Comparison of ENCODE assay signal across 16 cellular contexts in genomic region chr17:65167581-65167980, GRCh38. TPM values are rescaled to one million over a fixed set of nuclear protein-coding genes. Genes with fewer than 3 reads are reported as not detected.
DNase-seq lines count a peak whose midpoint lies in the region; ATAC-seq, FAIRE-seq and TF ChIP-seq lines count a peak whose summit lies in the region.
"Had no signal": no experiment of that assay in that cellular context is flagged by ENCODE, and none has a peak within 500 bp of the region (broad histone marks: within the 10 kb centered on the region; RNA-seq: fewer than 3 reads in every experiment).

No MANE protein-coding gene starts in this region.

- BruUV-seq in IMR-90 (replicated peaks; lab: Mats Ljungman, UMichigan) = no TSS peak
- BruUV-seq in K562 (replicated peaks; lab: Mats Ljungman, UMichigan) = no TSS peak
- BruUV-seq in Caco-2 (replicated peaks; lab: Mats Ljungman, UMichigan) = no TSS peak

- H4K91ac ChIP-seq in IMR-90 (ENCODE audit: insufficient read depth, low read depth, low read length) = no peak overlapping the region

- H2BK5ac ChIP-seq in IMR-90 (ENCODE audit: low read depth, low read length, poor library complexity, severe bottlenecking) = no peak overlapping the region

- POLR2A ChIA-PET in IMR-90 (lab: Charles Lee; ENCODE audit: unreplicated experiment) (no interaction called here), K562 (lab: Yijun Ruan, JAX) (no interaction called here), Caco-2 (lab: Charles Lee) (no interaction called here)

- H3K9ac ChIP-seq in IMR-90 (ENCODE audit: low read depth, low read length) (no peak overlapping the region), K562 (ENCODE audit: insufficient read depth in 1 of 2, low read depth in 2 of 2, low read length in 2 of 2) (no peak overlapping the region)

- no peaks in the 10 kb centered on the region for H3K79me1 ChIP-seq in IMR-90 (ENCODE audit: low read depth in 1 of 2, low read length in 2 of 2)

- H2AK5ac ChIP-seq in IMR-90 (ENCODE audit: low read depth, low read length) = peak overlapping the region; percentile 13; the same call in 1 of the 2 replicates

- dilution Hi-C loops in IMR-90 (cut with HindIII; ENCODE audit: low sequenced_read_pairs, unreplicated experiment) = no loop called here

- no peaks in the 10 kb centered on the region for H3K4me1 Mint-ChIP-seq in Caco-2 (ENCODE audit: low read depth, unreplicated experiment)
- H3K4me1 Mint-ChIP-seq in activated naive CD8-positive, alpha-beta T cell treated with anti-CD3 and anti-CD28 coated beads for 36 hours = peaks cover 9% of the 10 kb centered on the region

- H3K79me2 ChIP-seq in K562 (ENCODE audit: control insufficient read depth, insufficient read depth, low read length) = no peaks in the 10 kb centered on the region

- H2BK120ac ChIP-seq in IMR-90 (ENCODE audit: low read depth, low read length) = no peak overlapping the region

- H3K9me1 ChIP-seq in IMR-90 (ENCODE audit: insufficient read depth, low read length) (peaks cover 30% of the 10 kb centered on the region), K562 (ENCODE audit: control insufficient read depth, insufficient read depth, low read length) (no peaks in the 10 kb centered on the region)

- H3K14ac ChIP-seq in IMR-90 (replicated peaks; ENCODE audit: low read depth, low read length) = no peak overlapping the region

- no peak overlapping the region for H2AK9ac ChIP-seq in IMR-90 (replicated peaks; ENCODE audit: low read depth, low read length, poor library complexity)

- TF ChIP-seq RAD21 in IMR-90 (IDR thresholded peaks at IDR 0.05; ENCODE audit: low read length) = no peak
- no peak for TF ChIP-seq RAD21 in K562 (CRISPR knock-in tag; conservative IDR thresholded peaks at IDR 0.05 in 1 of 2, IDR thresholded peaks at IDR 0.05 in 1 of 2)

- H3K4me1 ChIP-seq in IMR-90 (ENCODE audit: control insufficient read depth, insufficient read depth, low read length) = peaks cover 17% of the 10 kb centered on the region
- peaks cover 27 to 31% of the 10 kb centered on the region in 2 experiments for H3K4me1 ChIP-seq in K562 (replicated peaks in 1 of 2; ENCODE audit: control insufficient read depth in 2 of 2, insufficient read depth in 2 of 2, low read length in 2 of 2)
- H3K4me1 ChIP-seq in Caco-2 = no peaks in the 10 kb centered on the region

- no peak overlapping the region for H4K5ac ChIP-seq in IMR-90 (ENCODE audit: low read depth, low read length)

- TF ChIP-seq EP300 in K562 (IDR thresholded peaks at IDR 0.05; ENCODE audit: low read length) = no peak

- no peak overlapping the region for H3K4me3 Mint-ChIP-seq in Caco-2 (ENCODE audit: unreplicated experiment)
- H3K4me3 Mint-ChIP-seq in activated naive CD8-positive, alpha-beta T cell treated with anti-CD3 and anti-CD28 coated beads for 36 hours = no peak overlapping the region
- H3K4me3 Mint-ChIP-seq: CD4-positive, alpha-beta memory T cell had no signal

- H3K27me3 ChIP-seq in IMR-90 (ENCODE audit: control insufficient read depth, insufficient read depth, low read length) (no peaks in the 10 kb centered on the region), K562 (ENCODE audit: control insufficient read depth in 2 of 2, insufficient read depth in 2 of 2, low read length in 2 of 2) (no peaks in the 10 kb centered on the region), Caco-2 (replicated peaks; ENCODE audit: control insufficient read depth, insufficient read depth, low read length) (no peaks in the 10 kb centered on the region)

- TF ChIP-seq POLR2A in IMR-90 (IDR thresholded peaks at IDR 0.05; ENCODE audit: low read depth, low read length) (no peak), K562 (conservative IDR thresholded peaks at IDR 0.05) (no peak)

- H3K27ac ChIP-seq in IMR-90 (ENCODE audit: insufficient read depth, low read length) (no peak overlapping the region), K562 (ENCODE audit: extremely low read depth, low read depth, low read length) (no peak overlapping the region)

- H3K9me3 ChIP-seq in IMR-90 (ENCODE audit: control insufficient read depth, insufficient read depth, low read length) = no peaks in the 10 kb centered on the region
- H3K9me3 ChIP-seq in K562 (replicated peaks; ENCODE audit: control insufficient read depth, insufficient read depth, low read depth, low read length) = no peaks in the 10 kb centered on the region
- H3K9me3 ChIP-seq in Caco-2 = no peaks in the 10 kb centered on the region

- TF ChIP-seq CTCF in IMR-90 (conservative IDR thresholded peaks at IDR 0.05; ENCODE audit: low read depth, low read length) (no peak), K562 (IDR thresholded peaks at IDR 0.05 in 2 of 3, conservative IDR thresholded peaks at IDR 0.05 in 1 of 3; ENCODE audit: insufficient read depth in 2 of 3, low read depth in 1 of 3, low read length in 3 of 3) (no peak), Caco-2 (IDR thresholded peaks at IDR 0.05; ENCODE audit: insufficient read depth in 1 of 2, low read depth in 1 of 2, low read length in 1 of 2, severe bottlenecking in 1 of 2, unreplicated experiment in 1 of 2) (no peak)

- ATAC-seq in IMR-90 (ENCODE audit: low read depth) (no peak), K562 (no peak)

- in situ Hi-C loops in IMR-90 (cut with MboI; ENCODE audit: low sequenced_read_pairs) (no loop called here), K562 (cut with MboI) (no loop called here)

- H2AFZ ChIP-seq in IMR-90 (replicated peaks; ENCODE audit: low read length, poor library complexity) (no peak overlapping the region), K562 (ENCODE audit: low read depth, low read length) (no peak overlapping the region)

- 64% methylated on average over 2 of the region's 9 CpGs; no CpG with 5 or more reads in 1 of the 2 experiments for WGBS in IMR-90 (ENCODE audit: extremely low coverage in 2 of 2, insufficient read length in 1 of 2), 2 experiments
- WGBS in K562 (ENCODE audit: insufficient coverage, low coverage, missing lambda C conversion rate) = 57% methylated on average over 8 of the region's 9 CpGs

- H2BK15ac ChIP-seq in IMR-90 (ENCODE audit: low read depth, low read length) = no peak overlapping the region

- no peak overlapping the region for H3K4ac ChIP-seq in IMR-90 (ENCODE audit: low read depth, low read length)

- no peak overlapping the region for H3K56ac ChIP-seq in IMR-90 (ENCODE audit: extremely low read depth, insufficient read depth, low read length)

- H4K8ac ChIP-seq in IMR-90 (ENCODE audit: low read depth in 2 of 2, low read length in 2 of 2) = no peak overlapping the region

- H3K27ac Mint-ChIP-seq in Caco-2 (ENCODE audit: unreplicated experiment) = no peak overlapping the region
- H3K27ac Mint-ChIP-seq in activated naive CD8-positive, alpha-beta T cell treated with anti-CD3 and anti-CD28 coated beads for 36 hours = no peak overlapping the region

- no peak overlapping the region for H3K23ac ChIP-seq in IMR-90 (ENCODE audit: low read depth, low read length)

- no peaks in the 10 kb centered on the region for H3K27me3 Mint-ChIP-seq in Caco-2 (ENCODE audit: insufficient read depth, unreplicated experiment)
- no peaks in the 10 kb centered on the region for H3K27me3 Mint-ChIP-seq in activated naive CD8-positive, alpha-beta T cell treated with anti-CD3 and anti-CD28 coated beads for 36 hours

- DNase-seq in IMR-90 = no peak
- DNase-seq in K562 (ENCODE audit: extremely low read depth in 1 of 4, low spot score in 3 of 4) = no peak
- peak; percentile 88 for DNase-seq in left kidney (ENCODE audit: low read depth, low spot score)
- no peak for DNase-seq in Caco-2
- DNase-seq in activated naive CD8-positive, alpha-beta T cell treated with anti-CD3 and anti-CD28 coated beads for 36 hours = no peak
- no peak for DNase-seq in kidney glomerular epithelial cell (lab: John Stamatoyannopoulos, UW)
- DNase-seq: C1 segment of cervical spinal cord; CD4-positive, alpha-beta memory T cell; COR-L47; DMS153; DND-41; GOT3; H7; HCEC 1CT had no signal

- H3K4me3 ChIP-seq in IMR-90 (ENCODE audit: insufficient read depth, low read depth, low read length) (no peak overlapping the region), K562 (no peak overlapping the region), Caco-2 (ENCODE audit: low read depth, low read length) (no peak overlapping the region)

- no peaks in the 10 kb centered on the region for H3K36me3 Mint-ChIP-seq in Caco-2 (ENCODE audit: insufficient read depth, unreplicated experiment)
- no peaks in the 10 kb centered on the region for H3K36me3 Mint-ChIP-seq in activated naive CD8-positive, alpha-beta T cell treated with anti-CD3 and anti-CD28 coated beads for 36 hours
- H3K36me3 Mint-ChIP-seq: CD4-positive, alpha-beta memory T cell had no signal

- H3K9me3 Mint-ChIP-seq in Caco-2 (ENCODE audit: unreplicated experiment) = no peaks in the 10 kb centered on the region
- no peaks in the 10 kb centered on the region for H3K9me3 Mint-ChIP-seq in activated naive CD8-positive, alpha-beta T cell treated with anti-CD3 and anti-CD28 coated beads for 36 hours

- CTCF ChIA-PET in IMR-90 (lab: Yijun Ruan, JAX) = no interaction called here
- CTCF ChIA-PET in K562 (lab: Yijun Ruan, JAX; ENCODE audit: low intra/inter-chr PET ratio) = no interaction called here
- CTCF ChIA-PET in Caco-2 (lab: Charles Lee) = no interaction called here

- no peak overlapping the region for H3K18ac ChIP-seq in IMR-90 (ENCODE audit: low read depth, low read length)

- no peak overlapping the region for H2BK20ac ChIP-seq in IMR-90 (ENCODE audit: low read depth, low read length)

- no peaks in the 10 kb centered on the region for H4K20me1 ChIP-seq in IMR-90 (ENCODE audit: insufficient read depth, low read length)
- no peaks in the 10 kb centered on the region for H4K20me1 ChIP-seq in K562 (replicated peaks; ENCODE audit: control insufficient read depth, insufficient read depth, low read length)

- no peak for FAIRE-seq in K562 (lab: Jason Lieb, UNC)
- FAIRE-seq: G401.6, GM12892 had no signal

- H3K4me2 ChIP-seq in IMR-90 (ENCODE audit: low read depth, low read length) = no peak overlapping the region
- no peak overlapping the region for H3K4me2 ChIP-seq in K562 (ENCODE audit: insufficient read depth, low read length)

- H3K36me3 ChIP-seq in IMR-90 (ENCODE audit: control insufficient read depth, insufficient read depth, low read length) (no peaks in the 10 kb centered on the region), K562 (ENCODE audit: control insufficient read depth, insufficient read depth, low read length) (no peaks in the 10 kb centered on the region), Caco-2 (ENCODE audit: control insufficient read depth, insufficient read depth, low read length) (no peaks in the 10 kb centered on the region)

- intact Hi-C loops in IMR-90 (cut with micrococcal nuclease) (no loop called here), K562 (cut with micrococcal nuclease) (no loop called here), Caco-2 (cut with micrococcal nuclease; ENCODE audit: unreplicated experiment) (no loop called here)

RNA-seq across cellular contexts. Expression of gene RGS9, which starts 30.4 kb away (rescaled TPM):
- total RNA-seq in IMR-90 (2012; rRNA removed) (0.90 and 1.4 TPM in 2 replicates), K562 (2014; rRNA removed) (0.18 and 0.69 TPM in 2 replicates), K562 (2014; rRNA removed; fragmentation: Illumina TruSeq; extraction: Trizol) (0.54 and 0.55 TPM in 2 replicates), K562 (2015; rRNA removed; fragmentation: Illumina TruSeq; extraction: Trizol) (0.38 and 0.65 TPM in 2 replicates), K562 (2021) (0.60 and 0.73 TPM in 2 replicates), Caco-2 (2022) (5.5 and 6.3 TPM in 2 replicates)
- polyA plus RNA-seq in IMR-90 (2012; rRNA removed) (0.77 and 1.1 TPM in 2 replicates), K562 (2011; rRNA removed) (0.55 and 1.4 TPM in 2 replicates), K562 (2014; fragmentation: Illumina TruSeq; extraction: Trizol) (0.55 and 0.74 TPM in 2 replicates), K562 (2014; fragmentation: Nextera tagmentation; extraction: Ambion mirVana) (under 1 TPM; 0.38 to 0.55 TPM), K562 (2014; rRNA removed) (0.49 TPM in 2 replicates)
- polyA plus RNA-seq in IMR-90 (2012; cell fraction: cytosol; rRNA removed) = 0.41 and 0.58 TPM in 2 replicates
- polyA plus RNA-seq in IMR-90 (2012; cell fraction: nucleus; rRNA removed; ENCODE audit: low replicate concordance) = 0.60 and 1.3 TPM in 2 replicates
- total RNA-seq in K562 (2011; cell fraction: chromatin; rRNA removed; ENCODE audit: low replicate concordance) = 0.39 TPM in 1 of 2 replicates, not detected in the other
- total RNA-seq in K562 (2011; cell fraction: nucleolus; rRNA removed) = not detected in 2 replicates
- 0.23 and 0.44 TPM in 2 replicates for total RNA-seq in K562 (2011; cell fraction: nucleoplasm; rRNA removed)
- polyA plus RNA-seq in K562 (2011; cell fraction: cytosol; rRNA removed) = 0.40 and 0.81 TPM in 2 replicates
- polyA plus RNA-seq in K562 (2011; cell fraction: nucleus; rRNA removed) = 0.24 and 0.33 TPM in 2 replicates
- 0.74 and 1.2 TPM in 2 replicates for polyA plus RNA-seq in K562 (2012)
- 0.30 and 0.67 TPM in 2 replicates for polyA minus RNA-seq in K562 (2011; rRNA and poly(A)+ RNA removed)
- polyA minus RNA-seq in K562 (2011; cell fraction: cytosol; rRNA and poly(A)+ RNA removed) = not detected in 2 replicates
- polyA minus RNA-seq in K562 (2011; cell fraction: nucleus; rRNA and poly(A)+ RNA removed) = 0.56 TPM in 1 of 2 replicates, not detected in the other
- 1 to 10 TPM; 1.2 TPM for total RNA-seq in activated naive CD8-positive, alpha-beta T cell treated with anti-CD3 and anti-CD28 coated beads for 36 hours
